In the genomic region with DNA sequence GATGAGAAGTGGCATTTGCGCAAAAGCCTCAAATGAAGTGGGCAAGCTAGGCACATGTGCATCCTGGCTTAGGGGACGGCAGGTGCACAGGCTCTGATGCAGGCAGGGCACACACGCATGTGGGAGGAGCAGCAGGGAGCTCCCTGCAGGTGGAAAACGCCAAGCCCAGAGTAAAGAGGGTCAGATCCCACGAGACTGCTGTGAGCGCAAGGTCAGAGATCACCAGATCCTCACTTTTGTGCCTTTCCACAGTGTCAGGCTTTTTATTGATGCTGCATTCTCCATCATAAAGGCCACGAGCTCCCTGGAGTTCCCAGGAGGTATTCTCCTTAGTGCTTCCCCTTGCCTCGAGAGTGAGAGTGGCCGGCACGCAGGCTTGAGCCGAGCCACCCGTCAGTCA, we compare ENCODE assay signal across 29 cellular contexts.
"Had no signal": no experiment of that assay in that cellular context is flagged by ENCODE, and none has a peak within 500 bp of the region (broad histone marks: within the 10 kb centered on the region; RNA-seq: fewer than 3 reads in every experiment).

No MANE protein-coding gene starts in this region.

- H3K36me3 Mint-ChIP-seq: activated naive CD4-positive, alpha-beta T cell treated with anti-CD3 and anti-CD28 coated beads, Interleukin-2, amount 50 U/mL, for 24 hours; activated naive CD8-positive, alpha-beta T cell treated with anti-CD3 and anti-CD28 coated beads for 36 hours had no signal

- H3K4me3 ChIP-seq: adrenal gland, body of pancreas, heart left ventricle had no signal

- H3K4me1 ChIP-seq: adrenal gland, body of pancreas, heart left ventricle had no signal

- H3K9me3 ChIP-seq: adrenal gland, body of pancreas, heart left ventricle had no signal

- H3K27ac Mint-ChIP-seq: activated B cell treated with CpG ODN at 0.5 μM for 24 hours; activated CD8-positive, alpha-beta T cell treated with anti-CD3 and anti-CD28 coated beads for 36 hours; activated naive CD4-positive, alpha-beta T cell treated with anti-CD3 and anti-CD28 coated beads for 36 hours; activated naive CD4-positive, alpha-beta T cell treated with anti-CD3 and anti-CD28 coated beads, Interleukin-2, amount 50 U/mL, for 24 hours; activated naive CD8-positive, alpha-beta T cell treated with anti-CD3 and anti-CD28 coated beads for 36 hours; activated naive CD8-positive, alpha-beta T cell treated with anti-CD3 and anti-CD28 coated beads, Interleukin-2, amount 50 U/mL, for 24 hours; activated T-helper 17 cell treated with anti-CD3 and anti-CD28 coated beads, Interleukin-2, amount 50 U/mL, for 72 hours; T-helper 17 cell; T-helper 2 cell treated with Interferon-gamma antibody and Interleukin-4, amounts not matched to agents 5 μg/mL and 100 μg/mL, for 36 hours had no signal

- H3K4me3 Mint-ChIP-seq: activated B cell treated with CpG ODN at 0.5 μM for 24 hours; activated CD8-positive, alpha-beta T cell treated with anti-CD3 and anti-CD28 coated beads for 36 hours; activated naive CD4-positive, alpha-beta T cell treated with anti-CD3 and anti-CD28 coated beads for 36 hours; activated naive CD4-positive, alpha-beta T cell treated with anti-CD3 and anti-CD28 coated beads, Interleukin-2, amount 50 U/mL, for 24 hours; activated naive CD8-positive, alpha-beta T cell treated with anti-CD3 and anti-CD28 coated beads for 36 hours; activated naive CD8-positive, alpha-beta T cell treated with anti-CD3 and anti-CD28 coated beads, Interleukin-2, amount 50 U/mL, for 24 hours; activated T-cell treated with anti-CD3 and anti-CD28 coated beads, Interleukin-2, amount 50 U/mL, for 4 hours; activated T-helper 17 cell treated with anti-CD3 and anti-CD28 coated beads, Interleukin-2, amount 50 U/mL, for 72 hours; T-helper 17 cell; T-helper 2 cell treated with Interferon-gamma antibody and Interleukin-4, amounts not matched to agents 5 μg/mL and 100 μg/mL, for 36 hours had no signal

- H3K27ac ChIP-seq: adrenal gland, body of pancreas, epithelial cell of prostate, heart left ventricle, WERI-Rb-1 had no signal

- H3K36me3 ChIP-seq: adrenal gland, heart left ventricle, WERI-Rb-1 had no signal

- H3K27me3 Mint-ChIP-seq: activated naive CD4-positive, alpha-beta T cell treated with anti-CD3 and anti-CD28 coated beads, Interleukin-2, amount 50 U/mL, for 24 hours; activated naive CD8-positive, alpha-beta T cell treated with anti-CD3 and anti-CD28 coated beads for 36 hours had no signal

- H3K4me1 Mint-ChIP-seq: activated B cell treated with CpG ODN at 0.5 μM for 24 hours; activated naive CD4-positive, alpha-beta T cell treated with anti-CD3 and anti-CD28 coated beads, Interleukin-2, amount 50 U/mL, for 24 hours; activated naive CD8-positive, alpha-beta T cell treated with anti-CD3 and anti-CD28 coated beads for 36 hours; activated naive CD8-positive, alpha-beta T cell treated with anti-CD3 and anti-CD28 coated beads, Interleukin-2, amount 50 U/mL, for 24 hours; activated T-helper 17 cell treated with anti-CD3 and anti-CD28 coated beads, Interleukin-2, amount 50 U/mL, for 72 hours; T-helper 17 cell had no signal

- H3K9me3 Mint-ChIP-seq: activated B cell treated with CpG ODN at 0.5 μM for 24 hours; activated CD8-positive, alpha-beta T cell treated with anti-CD3 and anti-CD28 coated beads for 36 hours; activated naive CD4-positive, alpha-beta T cell treated with anti-CD3 and anti-CD28 coated beads for 36 hours; activated naive CD4-positive, alpha-beta T cell treated with anti-CD3 and anti-CD28 coated beads, Interleukin-2, amount 50 U/mL, for 24 hours; activated naive CD8-positive, alpha-beta T cell treated with anti-CD3 and anti-CD28 coated beads for 36 hours; activated naive CD8-positive, alpha-beta T cell treated with anti-CD3 and anti-CD28 coated beads, Interleukin-2, amount 50 U/mL, for 24 hours; activated T-cell treated with anti-CD3 and anti-CD28 coated beads, Interleukin-2, amount 50 U/mL, for 4 hours; activated T-helper 17 cell treated with anti-CD3 and anti-CD28 coated beads, Interleukin-2, amount 50 U/mL, for 72 hours; T-helper 2 cell treated with Interferon-gamma antibody and Interleukin-4, amounts not matched to agents 5 μg/mL and 100 μg/mL, for 36 hours had no signal

- H3K27me3 ChIP-seq: adrenal gland, body of pancreas, heart left ventricle had no signal

- DNase-seq: activated B cell treated with CpG ODN at 0.5 μM for 24 hours; activated CD4-positive, alpha-beta T cell treated with anti-CD3 and anti-CD28 coated beads for 48 hours; activated CD4-positive, alpha-beta T cell treated with anti-CD3 and anti-CD28 coated beads, Interleukin-2, amount 50 U/mL, for 1 hour; activated CD4-positive, alpha-beta T cell treated with anti-CD3 and anti-CD28 coated beads, Interleukin-2, amount 50 U/mL, for 48 hours; activated CD8-positive, alpha-beta memory T cell treated with anti-CD3 and anti-CD28 coated beads for 24 hours; activated CD8-positive, alpha-beta T cell treated with anti-CD3 and anti-CD28 coated beads for 36 hours; activated effector memory CD4-positive, alpha-beta T cell treated with Interleukin-2 at 50 U/mL for 16 hours; activated naive CD4-positive, alpha-beta T cell treated with anti-CD3 and anti-CD28 coated beads for 36 hours; activated naive CD8-positive, alpha-beta T cell treated with anti-CD3 and anti-CD28 coated beads for 36 hours; activated naive CD8-positive, alpha-beta T cell treated with anti-CD3 and anti-CD28 coated beads, Interleukin-2, amount 50 U/mL, for 24 hours; activated T-cell treated with anti-CD3 and anti-CD28 coated beads, Interleukin-2, amount 50 U/mL, for 4 hours; adrenal gland; amygdala; aorta; body of pancreas; caudate nucleus; cortex of kidney; dermis blood vessel endothelial cell; effector CD8-positive, alpha-beta T cell; foreskin fibroblast; heart left ventricle; T-helper 17 cell; T1000; WERI-Rb-1 had no signal

- ATAC-seq: activated CD4-positive, CD25-positive, alpha-beta regulatory T cell treated with anti-CD3 and anti-CD28 coated beads, Interleukin-2, amount 50 U/mL, for 24 hours; activated CD8-positive, alpha-beta T cell treated with anti-CD3 and anti-CD28 coated beads for 36 hours; activated naive CD8-positive, alpha-beta T cell treated with anti-CD3 and anti-CD28 coated beads, Interleukin-2, amount 50 U/mL, for 24 hours; activated T-cell treated with anti-CD3 and anti-CD28 coated beads, Interleukin-2, amount 50 U/mL, for 4 hours; activated T-helper 17 cell treated with anti-CD3 and anti-CD28 coated beads, Interleukin-2, amount 50 U/mL, for 72 hours; body of pancreas; heart left ventricle; T-helper 17 cell had no signal
